Comparison of ENCODE assay signal across 8 cellular contexts in genomic region chr12:122419094-122419493, GRCh38. TPM values are rescaled to one million over a fixed set of nuclear protein-coding genes. Genes with fewer than 3 reads are reported as not detected.
DNase-seq lines count a peak whose midpoint lies in the region; ATAC-seq, FAIRE-seq and TF ChIP-seq lines count a peak whose summit lies in the region.
"Not testable (repeated sequence)": the region's sequence is repeated elsewhere in the genome, so short reads cannot be mapped to it uniquely, and the experiment has no call there.

No MANE protein-coding gene starts in this region.

- H3K9me1 ChIP-seq in K562 (ENCODE audit: control insufficient read depth, insufficient read depth, low read length), result not testable (repeated sequence)

- H3K79me2 ChIP-seq in PC-9 (ENCODE audit: low read depth) (peaks cover 76% of the 10 kb centered on the region), K562 (ENCODE audit: control insufficient read depth, insufficient read depth, low read length) (peaks cover 50% of the 10 kb centered on the region)

- not testable (repeated sequence) for TF ChIP-seq CTCF in A549 (IDR thresholded peaks at IDR 0.05); PC-9 (conservative IDR thresholded peaks at IDR 0.05); K562 (IDR thresholded peaks at IDR 0.05 in 2 of 3, conservative IDR thresholded peaks at IDR 0.05 in 1 of 3; ENCODE audit: insufficient read depth in 2 of 3, low read depth in 1 of 3, low read length in 3 of 3); gastroesophageal sphincter (IDR thresholded peaks at IDR 0.05); neural crest cell (conservative IDR thresholded peaks at IDR 0.05); type B pancreatic cell (conservative IDR thresholded peaks at IDR 0.05)

- peak overlapping the region; percentile 86 for H3K4me2 ChIP-seq in A549
- H3K4me2 ChIP-seq in PC-9; K562 (ENCODE audit: insufficient read depth, low read length): not testable (repeated sequence)

- peaks cover 30% of the 10 kb centered on the region for H3K4me1 Mint-ChIP-seq in neural crest cell
- peaks cover 17% of the 10 kb centered on the region for H3K4me1 Mint-ChIP-seq in type B pancreatic cell (ENCODE audit: unreplicated experiment)

- FAIRE-seq in A549 (lab: Jason Lieb, UNC); K562 (lab: Jason Lieb, UNC): not testable (repeated sequence)

- H3K4me1 ChIP-seq in A549 (peaks cover 48% of the 10 kb centered on the region), PC-9 (replicated peaks; ENCODE audit: insufficient read depth) (peaks cover 30% of the 10 kb centered on the region), K562 (replicated peaks in 1 of 2; ENCODE audit: control insufficient read depth in 2 of 2, insufficient read depth in 2 of 2, low read length in 2 of 2) (peaks cover 26 to 31% of the 10 kb centered on the region in 2 experiments), gastroesophageal sphincter (peaks cover 4 to 79% (median 23%) of the 10 kb centered on the region in 3 donors), rectal smooth muscle tissue (ENCODE audit: control insufficient read depth, insufficient read depth, low read length) (peaks cover 22% of the 10 kb centered on the region), skeletal muscle tissue (ENCODE audit: control insufficient read depth in 3 of 3, insufficient read depth in 3 of 3, low read length in 3 of 3) (peaks cover 30 to 45% (median 33%) of the 10 kb centered on the region in 3 donors)

- H3K9me3 ChIP-seq in A549; PC-9 (ENCODE audit: insufficient read depth, low read depth); K562 (replicated peaks; ENCODE audit: control insufficient read depth, insufficient read depth, low read depth, low read length); gastroesophageal sphincter; skeletal muscle tissue (ENCODE audit: control insufficient read depth in 3 of 3, low read length in 3 of 3): not testable (repeated sequence)

- H3K4me3 Mint-ChIP-seq in neural crest cell (peak overlapping the region; percentile 97), type B pancreatic cell (peak overlapping the region; percentile 20)

- not testable (repeated sequence) for H3K27me3 ChIP-seq in PC-9 (ENCODE audit: insufficient read depth, low read depth); K562 (ENCODE audit: control insufficient read depth in 2 of 2, insufficient read depth in 2 of 2, low read length in 2 of 2); gastroesophageal sphincter; rectal smooth muscle tissue (ENCODE audit: control insufficient read depth, insufficient read depth, low read length); skeletal muscle tissue (ENCODE audit: control insufficient read depth in 3 of 3, insufficient read depth in 3 of 3, low read length in 3 of 3)

- WGBS in A549 (ENCODE audit: missing lambda C conversion rate), result 86% methylated on average over 3 of the region's 3 CpGs
- WGBS in K562 (ENCODE audit: insufficient coverage, low coverage, missing lambda C conversion rate), result 78% methylated on average over 3 of the region's 3 CpGs
- WGBS in gastroesophageal sphincter (ENCODE audit: low coverage in 1 of 2), 2 donors, result 89 to 100% methylated on average over 2 to 3 of the region's 3 CpGs

- peak overlapping the region in 1 of 2 experiments; percentile 14; a peak in 1 of 4 replicates for H3K9ac ChIP-seq in K562 (ENCODE audit: insufficient read depth in 1 of 2, low read depth in 2 of 2, low read length in 2 of 2)
- not testable (repeated sequence) for H3K9ac ChIP-seq in rectal smooth muscle tissue (ENCODE audit: low read length); skeletal muscle tissue (ENCODE audit: low read depth in 1 of 3, low read length in 3 of 3)

- H3K36me3 Mint-ChIP-seq in neural crest cell (ENCODE audit: low read depth); type B pancreatic cell: not testable (repeated sequence)

- not testable (repeated sequence) for H3K36me3 ChIP-seq in PC-9 (ENCODE audit: low read depth); K562 (ENCODE audit: control insufficient read depth, insufficient read depth, low read length); gastroesophageal sphincter; rectal smooth muscle tissue (ENCODE audit: control insufficient read depth, insufficient read depth, low read length); skeletal muscle tissue (ENCODE audit: control insufficient read depth in 3 of 3, insufficient read depth in 3 of 3, low read length in 3 of 3)

- POLR2A ChIA-PET in A549 (lab: Yijun Ruan, JAX) (interaction anchor here (0.9 kb wide), 1 partner anchor 13 kb away, joined by 3 read pairs; no protein-coding TSS in a partner anchor), K562 (lab: Yijun Ruan, JAX) (interaction anchor here (0.7 to 4.6 kb wide), 3 partner anchors 12 to 74 kb away, joined by 4 to 30 read pairs (median 26); no protein-coding TSS in a partner anchor)
- POLR2A ChIA-PET in PC-9 (lab: Charles Lee; ENCODE audit: unreplicated experiment), result not testable (repeated sequence)

- H3K27me3 Mint-ChIP-seq in neural crest cell (ENCODE audit: low read depth); type B pancreatic cell: not testable (repeated sequence)

- not testable (repeated sequence) for ATAC-seq in A549, K562, gastroesophageal sphincter

- H3K9me3 Mint-ChIP-seq in neural crest cell, type B pancreatic cell: not testable (repeated sequence)

- not testable (repeated sequence) for H2AFZ ChIP-seq in PC-9; K562 (ENCODE audit: low read depth, low read length)

- not testable (repeated sequence) for H3K9me2 ChIP-seq in PC-9 (ENCODE audit: insufficient read depth)

- intact Hi-C loops in PC-9 (cut with micrococcal nuclease; ENCODE audit: unreplicated experiment); K562 (cut with micrococcal nuclease): not testable (repeated sequence)

- H3K27ac Mint-ChIP-seq in neural crest cell (ENCODE audit: unreplicated experiment), result not testable (repeated sequence)
- peak overlapping the region; percentile 100 for H3K27ac Mint-ChIP-seq in type B pancreatic cell

- not testable (repeated sequence) for TF ChIP-seq POLR2A in A549 (IDR thresholded peaks at IDR 0.05; ENCODE audit: low read length); K562 (conservative IDR thresholded peaks at IDR 0.05); gastroesophageal sphincter (IDR thresholded peaks at IDR 0.05)

- in situ Hi-C loops in K562 (cut with MboI), result not testable (repeated sequence)

- H3K27ac ChIP-seq in A549 (peak overlapping the region; percentile 47 to 100; a peak in 5 of 6 replicates), PC-9 (peak overlapping the region; percentile 96; the same call in 1 of the 2 replicates), gastroesophageal sphincter (peak overlapping the region in 3 of 4 donors; percentile 44 to 100 (median 96)), rectal smooth muscle tissue (ENCODE audit: low read depth, low read length) (peak overlapping the region; percentile 12), skeletal muscle tissue (ENCODE audit: low read depth, low read length) (peak overlapping the region; percentile 98)
- not testable (repeated sequence) for H3K27ac ChIP-seq in K562 (ENCODE audit: extremely low read depth, low read depth, low read length)

- not testable (repeated sequence) for BruUV-seq in PC-9 (replicated peaks; lab: Mats Ljungman, UMichigan); K562 (replicated peaks; lab: Mats Ljungman, UMichigan)

- CTCF ChIA-PET in A549 (lab: Yijun Ruan, JAX) (interaction anchor here (1.7 to 2.9 kb wide), 5 partner anchors 12 to 63 kb away, joined by 3 to 19 read pairs (median 8); no protein-coding TSS in a partner anchor), K562 (lab: Yijun Ruan, JAX; ENCODE audit: low intra/inter-chr PET ratio) (interaction anchor here (0.5 kb wide), 1 partner anchor 53 kb away, joined by 3 read pairs; no protein-coding TSS in a partner anchor)
- CTCF ChIA-PET in PC-9 (lab: Charles Lee), result not testable (repeated sequence)

- DNase-seq in A549 (ENCODE audit: low read depth in 1 of 2, low spot score in 1 of 2); PC-9; K562 (ENCODE audit: extremely low read depth in 1 of 4, low spot score in 3 of 4); neural crest cell (ENCODE audit: low read depth, low spot score); type B pancreatic cell (ENCODE audit: extremely low spot score, unreplicated experiment): not testable (repeated sequence)

- TF ChIP-seq EP300 in A549 (IDR thresholded peaks at IDR 0.05); K562 (IDR thresholded peaks at IDR 0.05; ENCODE audit: low read length); gastroesophageal sphincter (IDR thresholded peaks at IDR 0.05): not testable (repeated sequence)

- not testable (repeated sequence) for H3K4me3 ChIP-seq in A549; PC-9; K562; gastroesophageal sphincter; rectal smooth muscle tissue (ENCODE audit: low read length); skeletal muscle tissue (ENCODE audit: low read length in 3 of 3)

- not testable (repeated sequence) for H4K20me1 ChIP-seq in PC-9 (ENCODE audit: insufficient read depth); K562 (replicated peaks; ENCODE audit: control insufficient read depth, insufficient read depth, low read length)

- H3F3A ChIP-seq in PC-9 (ENCODE audit: insufficient read depth, low read depth), result peaks cover 32% of the 10 kb centered on the region

- TF ChIP-seq RAD21 in A549 (conservative IDR thresholded peaks at IDR 0.05 in 1 of 2, IDR thresholded peaks at IDR 0.05 in 1 of 2); K562 (CRISPR knock-in tag; conservative IDR thresholded peaks at IDR 0.05 in 1 of 2, IDR thresholded peaks at IDR 0.05 in 1 of 2): not testable (repeated sequence)

RNA-seq across cellular contexts. Expression of gene CLIP1, which starts 3.4 kb away (rescaled TPM):
- polyA plus RNA-seq in A549 (2011; rRNA removed) (133 and 149 TPM in 2 replicates), A549 (2017; fragmentation: RNase III; extraction: RNeasy Plus Mini Kit Qiagen cat#74134 plus additional on column Dnase treatment) (43.0 to 49.7 TPM (median 44.4 TPM) in 3 replicates), K562 (2011; rRNA removed) (31.9 and 34.5 TPM in 2 replicates), K562 (2014; fragmentation: Illumina TruSeq; extraction: Trizol) (27.3 and 27.6 TPM in 2 replicates), K562 (2014; fragmentation: Nextera tagmentation; extraction: Ambion mirVana) (1 to 10 TPM; 5.8 to 6.1 TPM), K562 (2014; rRNA removed) (19.1 and 21.2 TPM in 2 replicates)
- polyA plus RNA-seq in A549 (2012; cell fraction: cytosol; rRNA removed), result 49.1 and 54.3 TPM in 2 replicates
- polyA plus RNA-seq in A549 (2012; cell fraction: nucleus; rRNA removed), result 98.3 and 122 TPM in 2 replicates
- polyA minus RNA-seq in A549 (2011; rRNA and poly(A)+ RNA removed), result 217 and 263 TPM in 2 replicates
- total RNA-seq in PC-9 (2021) (80.8 and 86.9 TPM in 2 replicates), K562 (2014; rRNA removed) (19.7 and 20.1 TPM in 2 replicates), K562 (2014; rRNA removed; fragmentation: Illumina TruSeq; extraction: Trizol) (29.6 and 39.5 TPM in 2 replicates), K562 (2015; rRNA removed; fragmentation: Illumina TruSeq; extraction: Trizol) (33.3 and 33.9 TPM in 2 replicates), K562 (2021) (24.9 and 27.8 TPM in 2 replicates), gastroesophageal sphincter (100 to 1,000 TPM; 186 to 272 (median 208) TPM), neural crest cell (55.8 and 56.9 TPM in 2 replicates), skeletal muscle tissue (21.9 TPM), type B pancreatic cell (ENCODE audit: low replicate concordance) (59.1 and 119 TPM in 2 replicates)
- total RNA-seq in K562 (2011; cell fraction: chromatin; rRNA removed; ENCODE audit: low replicate concordance), result 77.3 and 128 TPM in 2 replicates
- total RNA-seq in K562 (2011; cell fraction: nucleolus; rRNA removed), result 38.0 and 40.8 TPM in 2 replicates
- total RNA-seq in K562 (2011; cell fraction: nucleoplasm; rRNA removed), result 61.1 and 81.7 TPM in 2 replicates
- 24.3 and 28.5 TPM in 2 replicates for polyA plus RNA-seq in K562 (2011; cell fraction: cytosol; rRNA removed)
- polyA plus RNA-seq in K562 (2011; cell fraction: nucleus; rRNA removed), result 31.9 and 33.0 TPM in 2 replicates
- 17.8 and 31.5 TPM in 2 replicates for polyA plus RNA-seq in K562 (2012)
- 48.7 and 54.3 TPM in 2 replicates for polyA minus RNA-seq in K562 (2011; rRNA and poly(A)+ RNA removed)
- polyA minus RNA-seq in K562 (2011; cell fraction: cytosol; rRNA and poly(A)+ RNA removed), result 16.9 and 22.4 TPM in 2 replicates
- 17.0 and 35.5 TPM in 2 replicates for polyA minus RNA-seq in K562 (2011; cell fraction: nucleus; rRNA and poly(A)+ RNA removed)
